20 cellular contexts compared by ENCODE assay signal in genomic region chr1:2463396-2463795, GRCh38. TPM values are rescaled to one million over a fixed set of nuclear protein-coding genes. Genes with fewer than 3 reads are reported as not detected.
DNase-seq lines count a peak whose midpoint lies in the region; ATAC-seq and TF ChIP-seq lines count a peak whose summit lies in the region.
"Had no signal": no experiment of that assay in that cellular context is flagged by ENCODE, and none has a peak within 500 bp of the region (broad histone marks: within the 10 kb centered on the region; RNA-seq: fewer than 3 reads in every experiment).

No MANE protein-coding gene starts in this region.

- no peaks in the 10 kb centered on the region for H3K9me3 ChIP-seq in Peyer's patch
- H3K9me3 ChIP-seq: BE2C had no signal

- TF ChIP-seq POLR2A in Peyer's patch (IDR thresholded peaks at IDR 0.05): no peak

- no peaks in the 10 kb centered on the region for H3K36me3 ChIP-seq in Peyer's patch
- H3K36me3 ChIP-seq: BE2C had no signal

- ATAC-seq in GM19351 (IDR thresholded peaks at IDR 0.05; ENCODE audit: unreplicated experiment) (no peak), GM19452 (IDR thresholded peaks at IDR 0.05; ENCODE audit: unreplicated experiment) (no peak)

- no peak overlapping the region for H3K27ac ChIP-seq in Peyer's patch

- H3K27me3 ChIP-seq in Peyer's patch: no peaks in the 10 kb centered on the region
- H3K27me3 ChIP-seq: BE2C had no signal

- DNase-seq in NCI-H1417 (lab: John Stamatoyannopoulos, UW) (peak in 2 of 3 experiments; percentile 55 to 73), NCI-H1417 treated with DMSO at 0.1 percent for 48 hours (lab: John Stamatoyannopoulos, UW) (no peak), RPMI8226 (peak; percentile 61), iris pigment epithelial cell (ENCODE audit: low read depth) (peak; percentile 22), Peyer's patch (no peak), NCI-H1105 treated with DMSO at 0.1 percent for 48 hours (lab: John Stamatoyannopoulos, UW) (no peak)
- DNase-seq: 8988T; BE2C; CD8-positive, alpha-beta memory T cell; Kasumi-1; MM.1S; NCI-H1105; NCI-H187 treated with DMSO at 0.1 percent for 48 hours; NCI-H2171; NCI-H446 treated with DMSO at 0.1 percent for 48 hours; NCI-H82; SIG-M5 had no signal

- no peak for TF ChIP-seq CTCF in Peyer's patch (IDR thresholded peaks at IDR 0.05)

- no peak overlapping the region for H3K4me3 ChIP-seq in Peyer's patch

- H3K4me1 ChIP-seq in Peyer's patch: peaks cover 0 to 13% (median 4%) of the 10 kb centered on the region in 4 donors

RNA-seq across cellular contexts. Expression of gene PLCH2, which starts 12.7 kb away (rescaled TPM):
- total RNA-seq in Peyer's patch: 10 to 100 TPM in 2 of 4 donors, 1 to 10 TPM in 2; 2.5 to 18.3 (median 7.8) TPM
- total RNA-seq: Daoy had no signal

RNA-seq across cellular contexts. Expression of gene PEX10, which starts 51.0 kb away (rescaled TPM):
- 10 to 100 TPM; 16.9 to 29.6 (median 19.9) TPM for total RNA-seq in Peyer's patch

Comparison
In these comparisons a context has a peak if more than half of its experiments do, and no peak if none do; other contexts are left out.
1. DNase-seq: peak in NCI-H1417 (2 of 3), RPMI8226 (single experiment) and iris pigment epithelial cell (single experiment); none in NCI-H1417 treated with DMSO at 0.1 percent for 48 hours (single experiment), Peyer's patch (0 of 3) and NCI-H1105 treated with DMSO at 0.1 percent for 48 hours (single experiment).